In the genomic region with DNA sequence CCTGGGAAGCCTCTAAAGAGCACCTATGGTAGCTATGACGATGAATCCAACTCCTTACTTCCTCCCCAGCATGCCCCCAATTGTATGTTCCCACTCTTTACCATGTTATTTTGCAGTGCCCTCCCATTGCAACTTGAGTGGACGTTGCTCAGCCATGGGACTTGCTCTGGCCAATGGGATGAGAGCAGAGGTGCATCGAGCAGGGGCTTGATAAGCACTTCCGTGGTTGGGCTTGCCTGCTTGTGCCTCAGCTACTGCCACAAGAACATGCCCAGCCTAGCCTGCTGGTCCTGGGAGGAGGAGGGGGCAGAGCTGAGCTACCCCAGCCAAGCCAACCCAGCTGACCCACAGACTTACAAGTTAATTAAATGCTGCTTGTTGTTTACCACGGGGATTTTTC, we compare ENCODE assay signal across 17 cellular contexts.
"Had no signal": no experiment of that assay in that cellular context is flagged by ENCODE, and none has a peak within 500 bp of the region (broad histone marks: within the 10 kb centered on the region; RNA-seq: fewer than 3 reads in every experiment).

No MANE protein-coding gene starts in this region.

- H3K27ac ChIP-seq: ascending aorta, coronary artery, left ventricle myocardium inferior, tibial artery had no signal

- H3K4me1 Mint-ChIP-seq: activated CD4-positive, alpha-beta T cell treated with anti-CD3 and anti-CD28 coated beads for 36 hours; activated naive CD4-positive, alpha-beta T cell treated with anti-CD3 and anti-CD28 coated beads, Interleukin-2, amount 50 U/mL, for 24 hours had no signal

- H3K27ac Mint-ChIP-seq: activated CD4-positive, alpha-beta T cell treated with anti-CD3 and anti-CD28 coated beads for 36 hours; activated naive CD4-positive, alpha-beta T cell treated with anti-CD3 and anti-CD28 coated beads, Interleukin-2, amount 50 U/mL, for 24 hours; progenitor cell of endocrine pancreas had no signal

- H3K36me3 ChIP-seq: ascending aorta, left ventricle myocardium inferior, tibial artery had no signal

- H3K36me3 Mint-ChIP-seq: activated naive CD4-positive, alpha-beta T cell treated with anti-CD3 and anti-CD28 coated beads, Interleukin-2, amount 50 U/mL, for 24 hours had no signal

- H3K9me3 Mint-ChIP-seq: activated naive CD4-positive, alpha-beta T cell treated with anti-CD3 and anti-CD28 coated beads, Interleukin-2, amount 50 U/mL, for 24 hours had no signal

- FAIRE-seq: endometrium, TTC549 had no signal

- H3K4me3 Mint-ChIP-seq: activated CD4-positive, alpha-beta T cell treated with anti-CD3 and anti-CD28 coated beads for 36 hours; activated naive CD4-positive, alpha-beta T cell treated with anti-CD3 and anti-CD28 coated beads, Interleukin-2, amount 50 U/mL, for 24 hours had no signal

- DNase-seq: activated CD4-positive, alpha-beta T cell treated with anti-CD3 and anti-CD28 coated beads for 36 hours; activated CD4-positive, alpha-beta T cell treated with anti-CD3 and anti-CD28 coated beads, Interleukin-2, amount 50 U/mL, for 48 hours; activated gamma-delta T cell; erythroblast; foreskin melanocyte; hypothalamus; left ventricle myocardium inferior; stimulated activated CD4-positive, alpha-beta T cell treated with anti-CD3 and anti-CD28 coated beads, Interleukin-12 subunit alpha, Interleukin-12 subunit beta, amount 100 ng/mL, for 4 hours; stimulated activated CD4-positive, alpha-beta T cell treated with anti-CD3 and anti-CD28 coated beads, Interleukin-2, amount 100 ng/mL, for 24 hours; stimulated activated naive CD4-positive, alpha-beta T cell treated with Interleukin-2 at 50 U/mL for 16 hours had no signal

- H3K27me3 ChIP-seq: ascending aorta had no signal

- ATAC-seq: activated CD4-positive, alpha-beta T cell treated with anti-CD3 and anti-CD28 coated beads for 36 hours had no signal

- H3K4me1 ChIP-seq: ascending aorta, left ventricle myocardium inferior, tibial artery had no signal

- H3K4me3 ChIP-seq: ascending aorta, coronary artery, left ventricle myocardium inferior, tibial artery had no signal

- H3K9me3 ChIP-seq: ascending aorta, left ventricle myocardium inferior, tibial artery had no signal
